1 cellular context compared by ENCODE assay signal in the genomic region with DNA sequence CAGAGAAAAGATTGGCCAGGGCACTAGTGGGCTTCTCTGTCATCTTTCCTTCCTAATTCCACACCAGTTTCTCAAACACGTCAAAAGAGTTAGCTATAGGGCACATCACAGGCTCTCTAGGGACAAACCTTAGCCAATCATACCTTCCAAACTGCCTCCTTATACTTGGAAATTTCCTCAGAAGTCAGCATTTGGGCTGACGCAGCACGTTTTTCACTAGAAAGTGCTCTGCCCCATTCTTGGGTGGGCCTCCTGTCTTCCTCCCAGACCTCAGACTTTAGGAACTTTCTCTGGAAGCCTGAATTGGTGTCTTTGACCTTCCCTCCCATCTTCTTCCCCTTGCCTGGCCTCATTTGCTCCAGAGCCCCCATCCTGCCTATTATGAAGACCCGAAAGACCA.
TF ChIP-seq lines count a peak whose summit lies in the region.

No MANE protein-coding gene starts in this region.

TF ChIP-seq in HCT116, 20 proteins besides CTCF, POLR2A, EP300 and RAD21:
- TF ChIP-seq MAX (IDR thresholded peaks at IDR 0.05) (no peak), ELF1 (IDR thresholded peaks at IDR 0.05; ENCODE audit: borderline replicate concordance, low read depth) (no peak), EGR1 (IDR thresholded peaks at IDR 0.05; ENCODE audit: low read depth) (no peak), TCF7L2 (IDR thresholded peaks at IDR 0.05; ENCODE audit: borderline replicate concordance, extremely low read depth, insufficient read depth, insufficient read length) (no peak), EZH2 (IDR thresholded peaks at IDR 0.05) (no peak), POLR2AphosphoS5 (IDR thresholded peaks at IDR 0.05; ENCODE audit: low read depth, low read length) (no peak), FOSL1 (IDR thresholded peaks at IDR 0.05; ENCODE audit: low read depth) (no peak)
- TF ChIP-seq, protein P1, sequence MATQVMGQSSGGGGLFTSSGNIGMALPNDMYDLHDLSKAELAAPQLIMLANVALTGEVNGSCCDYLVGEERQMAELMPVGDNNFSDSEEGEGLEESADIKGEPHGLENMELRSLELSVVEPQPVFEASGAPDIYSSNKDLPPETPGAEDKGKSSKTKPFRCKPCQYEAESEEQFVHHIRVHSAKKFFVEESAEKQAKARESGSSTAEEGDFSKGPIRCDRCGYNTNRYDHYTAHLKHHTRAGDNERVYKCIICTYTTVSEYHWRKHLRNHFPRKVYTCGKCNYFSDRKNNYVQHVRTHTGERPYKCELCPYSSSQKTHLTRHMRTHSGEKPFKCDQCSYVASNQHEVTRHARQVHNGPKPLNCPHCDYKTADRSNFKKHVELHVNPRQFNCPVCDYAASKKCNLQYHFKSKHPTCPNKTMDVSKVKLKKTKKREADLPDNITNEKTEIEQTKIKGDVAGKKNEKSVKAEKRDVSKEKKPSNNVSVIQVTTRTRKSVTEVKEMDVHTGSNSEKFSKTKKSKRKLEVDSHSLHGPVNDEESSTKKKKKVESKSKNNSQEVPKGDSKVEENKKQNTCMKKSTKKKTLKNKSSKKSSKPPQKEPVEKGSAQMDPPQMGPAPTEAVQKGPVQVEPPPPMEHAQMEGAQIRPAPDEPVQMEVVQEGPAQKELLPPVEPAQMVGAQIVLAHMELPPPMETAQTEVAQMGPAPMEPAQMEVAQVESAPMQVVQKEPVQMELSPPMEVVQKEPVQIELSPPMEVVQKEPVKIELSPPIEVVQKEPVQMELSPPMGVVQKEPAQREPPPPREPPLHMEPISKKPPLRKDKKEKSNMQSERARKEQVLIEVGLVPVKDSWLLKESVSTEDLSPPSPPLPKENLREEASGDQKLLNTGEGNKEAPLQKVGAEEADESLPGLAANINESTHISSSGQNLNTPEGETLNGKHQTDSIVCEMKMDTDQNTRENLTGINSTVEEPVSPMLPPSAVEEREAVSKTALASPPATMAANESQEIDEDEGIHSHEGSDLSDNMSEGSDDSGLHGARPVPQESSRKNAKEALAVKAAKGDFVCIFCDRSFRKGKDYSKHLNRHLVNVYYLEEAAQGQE (IDR thresholded peaks at IDR 0.05; ENCODE audit: low read depth), result no peak
